Comparison of ENCODE assay signal across 1 cellular context in the genomic region with DNA sequence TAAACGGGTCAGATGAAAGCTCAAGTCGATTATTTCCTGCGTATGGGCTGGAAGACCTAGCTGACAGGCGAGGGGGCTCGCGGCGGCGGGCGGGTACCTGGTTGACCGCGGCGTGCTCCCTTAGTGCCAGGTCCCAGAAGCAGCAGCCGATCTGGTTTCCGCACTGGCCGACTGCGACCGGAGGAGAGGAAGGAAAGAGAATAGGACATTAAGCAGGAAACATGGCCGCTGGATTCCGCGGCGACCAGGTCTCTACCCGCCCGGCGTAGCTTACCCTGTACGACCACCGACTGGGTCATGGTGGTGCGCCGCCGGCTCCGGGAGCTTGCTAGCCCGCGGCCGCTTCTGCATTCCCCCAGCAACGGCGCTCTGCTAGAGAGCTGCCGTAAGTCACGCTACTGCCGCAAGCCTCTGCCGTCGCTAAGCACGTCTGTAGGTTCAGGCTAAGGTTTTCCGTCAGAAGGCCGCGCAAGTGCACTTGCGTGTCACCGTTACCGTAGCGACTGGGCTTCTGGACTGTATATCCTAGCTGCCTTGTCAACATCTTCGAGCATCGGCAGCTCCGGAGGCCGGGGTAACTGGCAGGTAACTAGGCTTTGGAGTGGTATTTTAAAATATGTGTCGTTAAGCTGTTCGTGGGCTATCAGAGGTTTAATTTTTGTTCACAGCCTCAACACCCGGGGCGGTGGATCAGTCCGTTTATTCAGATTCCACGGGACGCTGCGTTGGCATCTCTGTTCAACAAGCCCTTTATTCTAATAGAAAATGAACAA.
TF ChIP-seq lines count a peak whose summit lies in the region.

A gene with protein sequence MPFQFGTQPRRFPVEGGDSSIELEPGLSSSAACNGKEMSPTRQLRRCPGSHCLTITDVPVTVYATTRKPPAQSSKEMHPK (plus strand): TSS at position 456 of the 773 bp plus-strand sequence. CDS start 11,693 bp downstream, outside the sequence.
A gene with protein sequence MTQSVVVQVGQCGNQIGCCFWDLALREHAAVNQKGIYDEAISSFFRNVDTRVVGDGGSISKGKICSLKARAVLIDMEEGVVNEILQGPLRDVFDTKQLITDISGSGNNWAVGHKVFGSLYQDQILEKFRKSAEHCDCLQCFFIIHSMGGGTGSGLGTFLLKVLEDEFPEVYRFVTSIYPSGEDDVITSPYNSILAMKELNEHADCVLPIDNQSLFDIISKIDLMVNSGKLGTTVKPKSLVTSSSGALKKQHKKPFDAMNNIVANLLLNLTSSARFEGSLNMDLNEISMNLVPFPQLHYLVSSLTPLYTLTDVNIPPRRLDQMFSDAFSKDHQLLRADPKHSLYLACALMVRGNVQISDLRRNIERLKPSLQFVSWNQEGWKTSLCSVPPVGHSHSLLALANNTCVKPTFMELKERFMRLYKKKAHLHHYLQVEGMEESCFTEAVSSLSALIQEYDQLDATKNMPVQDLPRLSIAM (minus strand): TSS at position 347 of the 773 bp plus-strand sequence. CDS start 48 bp downstream, at position 299.

TF ChIP-seq in HepG2, 621 proteins besides CTCF, POLR2A, EP300 and RAD21 (continued from another document and continues in another):
- TF ChIP-seq, protein P1, sequence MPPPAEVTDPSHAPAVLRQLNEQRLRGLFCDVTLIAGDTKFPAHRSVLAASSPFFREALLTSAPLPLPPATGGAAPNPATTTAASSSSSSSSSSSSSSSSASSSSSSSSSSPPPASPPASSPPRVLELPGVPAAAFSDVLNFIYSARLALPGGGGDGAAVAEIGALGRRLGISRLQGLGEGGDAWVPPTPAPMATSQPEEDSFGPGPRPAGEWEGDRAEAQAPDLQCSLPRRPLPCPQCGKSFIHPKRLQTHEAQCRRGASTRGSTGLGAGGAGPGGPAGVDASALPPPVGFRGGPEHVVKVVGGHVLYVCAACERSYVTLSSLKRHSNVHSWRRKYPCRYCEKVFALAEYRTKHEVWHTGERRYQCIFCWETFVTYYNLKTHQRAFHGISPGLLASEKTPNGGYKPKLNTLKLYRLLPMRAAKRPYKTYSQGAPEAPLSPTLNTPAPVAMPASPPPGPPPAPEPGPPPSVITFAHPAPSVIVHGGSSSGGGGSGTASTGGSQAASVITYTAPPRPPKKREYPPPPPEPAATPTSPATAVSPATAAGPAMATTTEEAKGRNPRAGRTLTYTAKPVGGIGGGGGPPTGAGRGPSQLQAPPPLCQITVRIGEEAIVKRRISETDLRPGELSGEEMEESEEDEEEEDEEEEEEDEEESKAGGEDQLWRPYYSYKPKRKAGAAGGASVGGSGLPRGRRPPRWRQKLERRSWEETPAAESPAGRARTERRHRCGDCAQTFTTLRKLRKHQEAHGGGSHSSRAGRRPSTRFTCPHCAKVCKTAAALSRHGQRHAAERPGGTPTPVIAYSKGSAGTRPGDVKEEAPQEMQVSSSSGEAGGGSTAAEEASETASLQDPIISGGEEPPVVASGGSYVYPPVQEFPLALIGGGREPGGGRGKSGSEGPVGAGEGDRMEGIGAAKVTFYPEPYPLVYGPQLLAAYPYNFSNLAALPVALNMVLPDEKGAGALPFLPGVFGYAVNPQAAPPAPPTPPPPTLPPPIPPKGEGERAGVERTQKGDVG (CRISPR knock-in tag; IDR thresholded peaks at IDR 0.05; ENCODE audit: borderline replicate concordance), result 0 out of 2 replicates have a peak, but pooled peaks have one; percentile 86
- TF ChIP-seq CBFB (CRISPR knock-in tag; IDR thresholded peaks at IDR 0.05) (peak; percentile 77), HOXA5 (CRISPR knock-in tag; IDR thresholded peaks at IDR 0.05) (peak; percentile 65; the same call in 1 of the 2 replicates), KLF11 (CRISPR knock-in tag; IDR thresholded peaks at IDR 0.05) (0 out of 2 replicates have a peak, but pooled peaks have one; percentile 51), ZNF589 (CRISPR knock-in tag; conservative IDR thresholded peaks at IDR 0.05) (peak; percentile 51; the same call in 1 of the 2 replicates), SRSF1 (optimal IDR thresholded peaks at IDR 0.05; ENCODE audit: low read depth, low read length) (peak; percentile 45), RAD51 (IDR thresholded peaks at IDR 0.05; ENCODE audit: borderline replicate concordance) (no peak), ZNF274 (CRISPR knock-in tag; IDR thresholded peaks at IDR 0.05) (peak; percentile 81), ZNF883 (CRISPR knock-in tag; IDR thresholded peaks at IDR 0.05; ENCODE audit: not compliant biosample characterization) (peak; percentile 73), SP1 (IDR thresholded peaks at IDR 0.05) (no peak), SP1 (CRISPR knock-in tag; IDR thresholded peaks at IDR 0.05) (no peak), TAF15 (IDR thresholded peaks at IDR 0.05; ENCODE audit: low read depth, low read length, poor library complexity, severe bottlenecking) (peak; percentile 39), ZNF343 (CRISPR knock-in tag; IDR thresholded peaks at IDR 0.05) (0 out of 2 replicates have a peak, but pooled peaks have one; percentile 57), ZNF556 (CRISPR knock-in tag; IDR thresholded peaks at IDR 0.05; ENCODE audit: borderline replicate concordance) (peak; percentile 92), EEA1 (CRISPR knock-in tag; IDR thresholded peaks at IDR 0.05; ENCODE audit: borderline replicate concordance) (0 out of 2 replicates have a peak, but pooled peaks have one; percentile 77), HNRNPH1 (optimal IDR thresholded peaks at IDR 0.05; ENCODE audit: low read depth, low read length) (peak; percentile 95), ZSCAN9 (CRISPR knock-in tag; IDR thresholded peaks at IDR 0.05; ENCODE audit: borderline replicate concordance) (peak; percentile 89; the same call in 1 of the 2 replicates), KAT7 (CRISPR knock-in tag; IDR thresholded peaks at IDR 0.05; ENCODE audit: borderline replicate concordance) (peak; percentile 92), NPAS2 (CRISPR knock-in tag; IDR thresholded peaks at IDR 0.05; ENCODE audit: borderline replicate concordance) (no peak), ZNF317 (CRISPR knock-in tag; IDR thresholded peaks at IDR 0.05) (0 out of 2 replicates have a peak, but pooled peaks have one; percentile 58), FOXA3 (CRISPR knock-in tag; IDR thresholded peaks at IDR 0.05) (peak; percentile 60; the same call in 1 of the 2 replicates)
- TF ChIP-seq, protein P2, sequence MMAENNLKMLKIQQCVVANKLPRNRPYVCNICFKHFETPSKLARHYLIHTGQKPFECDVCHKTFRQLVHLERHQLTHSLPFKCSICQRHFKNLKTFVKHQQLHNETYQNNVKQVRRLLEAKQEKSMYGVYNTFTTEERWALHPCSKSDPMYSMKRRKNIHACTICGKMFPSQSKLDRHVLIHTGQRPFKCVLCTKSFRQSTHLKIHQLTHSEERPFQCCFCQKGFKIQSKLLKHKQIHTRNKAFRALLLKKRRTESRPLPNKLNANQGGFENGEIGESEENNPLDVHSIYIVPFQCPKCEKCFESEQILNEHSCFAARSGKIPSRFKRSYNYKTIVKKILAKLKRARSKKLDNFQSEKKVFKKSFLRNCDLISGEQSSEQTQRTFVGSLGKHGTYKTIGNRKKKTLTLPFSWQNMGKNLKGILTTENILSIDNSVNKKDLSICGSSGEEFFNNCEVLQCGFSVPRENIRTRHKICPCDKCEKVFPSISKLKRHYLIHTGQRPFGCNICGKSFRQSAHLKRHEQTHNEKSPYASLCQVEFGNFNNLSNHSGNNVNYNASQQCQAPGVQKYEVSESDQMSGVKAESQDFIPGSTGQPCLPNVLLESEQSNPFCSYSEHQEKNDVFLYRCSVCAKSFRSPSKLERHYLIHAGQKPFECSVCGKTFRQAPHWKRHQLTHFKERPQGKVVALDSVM (CRISPR knock-in tag; IDR thresholded peaks at IDR 0.05), result 0 out of 2 replicates have a peak, but pooled peaks have one; percentile 22
- TF ChIP-seq, protein P3, sequence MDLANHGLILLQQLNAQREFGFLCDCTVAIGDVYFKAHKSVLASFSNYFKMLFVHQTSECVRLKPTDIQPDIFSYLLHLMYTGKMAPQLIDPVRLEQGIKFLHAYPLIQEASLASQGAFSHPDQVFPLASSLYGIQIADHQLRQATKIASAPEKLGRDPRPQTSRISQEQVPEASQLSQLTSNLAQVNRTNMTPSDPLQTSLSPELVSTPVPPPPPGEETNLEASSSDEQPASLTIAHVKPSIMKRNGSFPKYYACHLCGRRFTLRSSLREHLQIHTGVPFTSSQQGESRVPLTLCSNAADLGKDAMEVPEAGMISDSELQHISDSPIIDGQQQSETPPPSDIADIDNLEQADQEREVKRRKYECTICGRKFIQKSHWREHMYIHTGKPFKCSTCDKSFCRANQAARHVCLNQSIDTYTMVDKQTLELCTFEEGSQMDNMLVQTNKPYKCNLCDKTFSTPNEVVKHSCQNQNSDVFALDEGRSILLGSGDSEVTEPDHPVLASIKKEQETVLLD (CRISPR knock-in tag; IDR thresholded peaks at IDR 0.05; ENCODE audit: low read depth), result peak; percentile 22; the same call in 1 of the 2 replicates
- TF ChIP-seq, protein P4, sequence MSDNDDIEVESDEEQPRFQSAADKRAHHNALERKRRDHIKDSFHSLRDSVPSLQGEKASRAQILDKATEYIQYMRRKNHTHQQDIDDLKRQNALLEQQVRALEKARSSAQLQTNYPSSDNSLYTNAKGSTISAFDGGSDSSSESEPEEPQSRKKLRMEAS (IDR thresholded peaks at IDR 0.05), result peak; percentile 70
- TF ChIP-seq, protein P5, sequence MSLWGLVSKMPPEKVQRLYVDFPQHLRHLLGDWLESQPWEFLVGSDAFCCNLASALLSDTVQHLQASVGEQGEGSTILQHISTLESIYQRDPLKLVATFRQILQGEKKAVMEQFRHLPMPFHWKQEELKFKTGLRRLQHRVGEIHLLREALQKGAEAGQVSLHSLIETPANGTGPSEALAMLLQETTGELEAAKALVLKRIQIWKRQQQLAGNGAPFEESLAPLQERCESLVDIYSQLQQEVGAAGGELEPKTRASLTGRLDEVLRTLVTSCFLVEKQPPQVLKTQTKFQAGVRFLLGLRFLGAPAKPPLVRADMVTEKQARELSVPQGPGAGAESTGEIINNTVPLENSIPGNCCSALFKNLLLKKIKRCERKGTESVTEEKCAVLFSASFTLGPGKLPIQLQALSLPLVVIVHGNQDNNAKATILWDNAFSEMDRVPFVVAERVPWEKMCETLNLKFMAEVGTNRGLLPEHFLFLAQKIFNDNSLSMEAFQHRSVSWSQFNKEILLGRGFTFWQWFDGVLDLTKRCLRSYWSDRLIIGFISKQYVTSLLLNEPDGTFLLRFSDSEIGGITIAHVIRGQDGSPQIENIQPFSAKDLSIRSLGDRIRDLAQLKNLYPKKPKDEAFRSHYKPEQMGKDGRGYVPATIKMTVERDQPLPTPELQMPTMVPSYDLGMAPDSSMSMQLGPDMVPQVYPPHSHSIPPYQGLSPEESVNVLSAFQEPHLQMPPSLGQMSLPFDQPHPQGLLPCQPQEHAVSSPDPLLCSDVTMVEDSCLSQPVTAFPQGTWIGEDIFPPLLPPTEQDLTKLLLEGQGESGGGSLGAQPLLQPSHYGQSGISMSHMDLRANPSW (CRISPR knock-in tag; IDR thresholded peaks at IDR 0.05; ENCODE audit: borderline replicate concordance), result 0 out of 2 replicates have a peak, but pooled peaks have one; percentile 76
- TF ChIP-seq, protein P6, sequence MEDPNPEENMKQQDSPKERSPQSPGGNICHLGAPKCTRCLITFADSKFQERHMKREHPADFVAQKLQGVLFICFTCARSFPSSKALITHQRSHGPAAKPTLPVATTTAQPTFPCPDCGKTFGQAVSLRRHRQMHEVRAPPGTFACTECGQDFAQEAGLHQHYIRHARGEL (CRISPR knock-in tag; IDR thresholded peaks at IDR 0.05), result 0 out of 2 replicates have a peak, but pooled peaks have one; percentile 19
- TF ChIP-seq, protein P7, sequence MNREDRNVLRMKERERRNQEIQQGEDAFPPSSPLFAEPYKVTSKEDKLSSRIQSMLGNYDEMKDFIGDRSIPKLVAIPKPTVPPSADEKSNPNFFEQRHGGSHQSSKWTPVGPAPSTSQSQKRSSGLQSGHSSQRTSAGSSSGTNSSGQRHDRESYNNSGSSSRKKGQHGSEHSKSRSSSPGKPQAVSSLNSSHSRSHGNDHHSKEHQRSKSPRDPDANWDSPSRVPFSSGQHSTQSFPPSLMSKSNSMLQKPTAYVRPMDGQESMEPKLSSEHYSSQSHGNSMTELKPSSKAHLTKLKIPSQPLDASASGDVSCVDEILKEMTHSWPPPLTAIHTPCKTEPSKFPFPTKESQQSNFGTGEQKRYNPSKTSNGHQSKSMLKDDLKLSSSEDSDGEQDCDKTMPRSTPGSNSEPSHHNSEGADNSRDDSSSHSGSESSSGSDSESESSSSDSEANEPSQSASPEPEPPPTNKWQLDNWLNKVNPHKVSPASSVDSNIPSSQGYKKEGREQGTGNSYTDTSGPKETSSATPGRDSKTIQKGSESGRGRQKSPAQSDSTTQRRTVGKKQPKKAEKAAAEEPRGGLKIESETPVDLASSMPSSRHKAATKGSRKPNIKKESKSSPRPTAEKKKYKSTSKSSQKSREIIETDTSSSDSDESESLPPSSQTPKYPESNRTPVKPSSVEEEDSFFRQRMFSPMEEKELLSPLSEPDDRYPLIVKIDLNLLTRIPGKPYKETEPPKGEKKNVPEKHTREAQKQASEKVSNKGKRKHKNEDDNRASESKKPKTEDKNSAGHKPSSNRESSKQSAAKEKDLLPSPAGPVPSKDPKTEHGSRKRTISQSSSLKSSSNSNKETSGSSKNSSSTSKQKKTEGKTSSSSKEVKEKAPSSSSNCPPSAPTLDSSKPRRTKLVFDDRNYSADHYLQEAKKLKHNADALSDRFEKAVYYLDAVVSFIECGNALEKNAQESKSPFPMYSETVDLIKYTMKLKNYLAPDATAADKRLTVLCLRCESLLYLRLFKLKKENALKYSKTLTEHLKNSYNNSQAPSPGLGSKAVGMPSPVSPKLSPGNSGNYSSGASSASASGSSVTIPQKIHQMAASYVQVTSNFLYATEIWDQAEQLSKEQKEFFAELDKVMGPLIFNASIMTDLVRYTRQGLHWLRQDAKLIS (CRISPR knock-in tag; IDR thresholded peaks at IDR 0.05), result no peak
- TF ChIP-seq, protein P8, sequence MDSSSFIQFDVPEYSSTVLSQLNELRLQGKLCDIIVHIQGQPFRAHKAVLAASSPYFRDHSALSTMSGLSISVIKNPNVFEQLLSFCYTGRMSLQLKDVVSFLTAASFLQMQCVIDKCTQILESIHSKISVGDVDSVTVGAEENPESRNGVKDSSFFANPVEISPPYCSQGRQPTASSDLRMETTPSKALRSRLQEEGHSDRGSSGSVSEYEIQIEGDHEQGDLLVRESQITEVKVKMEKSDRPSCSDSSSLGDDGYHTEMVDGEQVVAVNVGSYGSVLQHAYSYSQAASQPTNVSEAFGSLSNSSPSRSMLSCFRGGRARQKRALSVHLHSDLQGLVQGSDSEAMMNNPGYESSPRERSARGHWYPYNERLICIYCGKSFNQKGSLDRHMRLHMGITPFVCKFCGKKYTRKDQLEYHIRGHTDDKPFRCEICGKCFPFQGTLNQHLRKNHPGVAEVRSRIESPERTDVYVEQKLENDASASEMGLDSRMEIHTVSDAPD (CRISPR knock-in tag; IDR thresholded peaks at IDR 0.05), result 0 out of 2 replicates have a peak, but pooled peaks have one; percentile 65
- TF ChIP-seq, protein P9, sequence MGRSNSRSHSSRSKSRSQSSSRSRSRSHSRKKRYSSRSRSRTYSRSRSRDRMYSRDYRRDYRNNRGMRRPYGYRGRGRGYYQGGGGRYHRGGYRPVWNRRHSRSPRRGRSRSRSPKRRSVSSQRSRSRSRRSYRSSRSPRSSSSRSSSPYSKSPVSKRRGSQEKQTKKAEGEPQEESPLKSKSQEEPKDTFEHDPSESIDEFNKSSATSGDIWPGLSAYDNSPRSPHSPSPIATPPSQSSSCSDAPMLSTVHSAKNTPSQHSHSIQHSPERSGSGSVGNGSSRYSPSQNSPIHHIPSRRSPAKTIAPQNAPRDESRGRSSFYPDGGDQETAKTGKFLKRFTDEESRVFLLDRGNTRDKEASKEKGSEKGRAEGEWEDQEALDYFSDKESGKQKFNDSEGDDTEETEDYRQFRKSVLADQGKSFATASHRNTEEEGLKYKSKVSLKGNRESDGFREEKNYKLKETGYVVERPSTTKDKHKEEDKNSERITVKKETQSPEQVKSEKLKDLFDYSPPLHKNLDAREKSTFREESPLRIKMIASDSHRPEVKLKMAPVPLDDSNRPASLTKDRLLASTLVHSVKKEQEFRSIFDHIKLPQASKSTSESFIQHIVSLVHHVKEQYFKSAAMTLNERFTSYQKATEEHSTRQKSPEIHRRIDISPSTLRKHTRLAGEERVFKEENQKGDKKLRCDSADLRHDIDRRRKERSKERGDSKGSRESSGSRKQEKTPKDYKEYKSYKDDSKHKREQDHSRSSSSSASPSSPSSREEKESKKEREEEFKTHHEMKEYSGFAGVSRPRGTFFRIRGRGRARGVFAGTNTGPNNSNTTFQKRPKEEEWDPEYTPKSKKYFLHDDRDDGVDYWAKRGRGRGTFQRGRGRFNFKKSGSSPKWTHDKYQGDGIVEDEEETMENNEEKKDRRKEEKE (IDR thresholded peaks at IDR 0.05), result no peak
